ENCODE assay signal across 8 cellular contexts in genomic region chr18:47151457-47151856, GRCh38. TPM values are rescaled to one million over a fixed set of nuclear protein-coding genes. Genes with fewer than 3 reads are reported as not detected.
DNase-seq lines count a peak whose midpoint lies in the region; ATAC-seq, FAIRE-seq and TF ChIP-seq lines count a peak whose summit lies in the region.

No MANE protein-coding gene starts in this region.

- DNase-seq in D721Med (ENCODE audit: insufficient read length, low spot score) (no peak), MM.1S (no peak), HTR-8/SVneo (ENCODE audit: insufficient read length, low spot score) (no peak), DMS79 treated with DMSO at 0.1 percent for 48 hours (lab: John Stamatoyannopoulos, UW) (no peak), epidermal melanocyte (ENCODE audit: insufficient read length, low spot score) (no peak)
- no peak for DNase-seq in natural killer cell treated with Interleukin-12 subunit alpha and Interleukin-12 subunit beta and Interleukin-15 and Interleukin-18, amount 100 ng/mL, for 72 hours (ENCODE audit: low spot score)

- 0 out of 2 replicates have a peak, but pooled peaks cover 4% of the 10 kb centered on the region for H3K4me1 ChIP-seq in MM.1S (ENCODE audit: low read length)

- H3K4me1 Mint-ChIP-seq in brain = peaks cover 47% of the 10 kb centered on the region
- H3K4me1 Mint-ChIP-seq in natural killer cell treated with Interleukin-12 subunit alpha and Interleukin-12 subunit beta and Interleukin-15 and Interleukin-18, amount 100 ng/mL, for 72 hours (ENCODE audit: low read depth in 2 of 2) = peaks cover 30 to 34% of the 10 kb centered on the region in 2 donors

- H3K27ac Mint-ChIP-seq in brain = peak overlapping the region; percentile 99 to 100 (median 99)
- peak overlapping the region; percentile 97 to 99 for H3K27ac Mint-ChIP-seq in natural killer cell treated with Interleukin-12 subunit alpha and Interleukin-12 subunit beta and Interleukin-15 and Interleukin-18, amount 100 ng/mL, for 72 hours

- peak overlapping the region; percentile 96 to 99 (median 98) for H3K4me3 Mint-ChIP-seq in brain
- H3K4me3 Mint-ChIP-seq in natural killer cell treated with Interleukin-12 subunit alpha and Interleukin-12 subunit beta and Interleukin-15 and Interleukin-18, amount 100 ng/mL, for 72 hours = peak overlapping the region; percentile 97

- no peaks in the 10 kb centered on the region; the same call in 1 of the 2 replicates for H3K36me3 ChIP-seq in MM.1S (replicated peaks; ENCODE audit: insufficient read depth, low read length)

- H3K9ac ChIP-seq in MM.1S (ENCODE audit: low read length) = peak overlapping the region; percentile 81; the same call in 1 of the 2 replicates

- ATAC-seq in natural killer cell treated with Interleukin-12 subunit alpha and Interleukin-12 subunit beta and Interleukin-15 and Interleukin-18, amount 100 ng/mL, for 72 hours = no peak
- no peak for ATAC-seq in GM18873 (IDR thresholded peaks at IDR 0.05; ENCODE audit: low FRiP score, unreplicated experiment)

- H3K36me3 Mint-ChIP-seq in brain = peaks cover 11% of the 10 kb centered on the region
- H3K36me3 Mint-ChIP-seq in natural killer cell treated with Interleukin-12 subunit alpha and Interleukin-12 subunit beta and Interleukin-15 and Interleukin-18, amount 100 ng/mL, for 72 hours = peaks cover 6% of the 10 kb centered on the region

- no peaks in the 10 kb centered on the region for H3K9me3 ChIP-seq in MM.1S (replicated peaks; ENCODE audit: insufficient read depth, low read length)

- H3F3A ChIP-seq in MM.1S (ENCODE audit: insufficient read depth, low read length) = no peaks in the 10 kb centered on the region

- peak overlapping the region; percentile 96 for H3K4me2 ChIP-seq in MM.1S (ENCODE audit: low read depth, low read length)

- H3K27me3 ChIP-seq in MM.1S (replicated peaks; ENCODE audit: insufficient read depth, low read length) = no peaks in the 10 kb centered on the region

- FAIRE-seq in D721Med (lab: Jason Lieb, UNC) = peak; percentile 44
- no peak for FAIRE-seq in HTR-8/SVneo (lab: Jason Lieb, UNC)

- TF ChIP-seq CTCF in D721Med (IDR thresholded peaks at IDR 0.05; ENCODE audit: insufficient read depth, missing control alignments) (no peak), MM.1S (IDR thresholded peaks at IDR 0.05; ENCODE audit: low read length) (no peak), brain (conservative IDR thresholded peaks at IDR 0.05) (no peak)

- peaks cover 6% of the 10 kb centered on the region for H3K27me3 Mint-ChIP-seq in brain
- no peaks in the 10 kb centered on the region for H3K27me3 Mint-ChIP-seq in natural killer cell treated with Interleukin-12 subunit alpha and Interleukin-12 subunit beta and Interleukin-15 and Interleukin-18, amount 100 ng/mL, for 72 hours

- H4K20me1 ChIP-seq in MM.1S (ENCODE audit: insufficient read depth, low read length) = no peaks in the 10 kb centered on the region

- peak overlapping the region; percentile 95 for H3K4me3 ChIP-seq in MM.1S (ENCODE audit: low read length)

- H3K79me2 ChIP-seq in MM.1S (ENCODE audit: low read length) = peaks cover 34% of the 10 kb centered on the region

- H2AFZ ChIP-seq in MM.1S (ENCODE audit: low read length) = peak overlapping the region; percentile 99

- H3K27ac ChIP-seq in MM.1S (ENCODE audit: low read length) = peak overlapping the region; percentile 65; the same call in 1 of the 2 replicates

- peaks cover 0 to 4% (median 0%) of the 10 kb centered on the region in 5 experiments for H3K9me3 Mint-ChIP-seq in brain
- no peaks in the 10 kb centered on the region for H3K9me3 Mint-ChIP-seq in natural killer cell treated with Interleukin-12 subunit alpha and Interleukin-12 subunit beta and Interleukin-15 and Interleukin-18, amount 100 ng/mL, for 72 hours

- no peaks in the 10 kb centered on the region for H3K9me2 ChIP-seq in MM.1S (replicated peaks; ENCODE audit: insufficient read depth, low read length)

RNA-seq across cellular contexts. Expression of gene HDHD2, which starts 1.2 kb away (rescaled TPM):
- 40.2 TPM for polyA plus RNA-seq in brain (ENCODE audit: insufficient read depth, low read depth, low replicate concordance)
- 10 to 100 TPM; 27.7 to 27.8 TPM for total RNA-seq in natural killer cell treated with Interleukin-12 subunit alpha and Interleukin-12 subunit beta and Interleukin-15 and Interleukin-18, amount 100 ng/mL, for 72 hours

RNA-seq across cellular contexts. Expression of gene IER3IP1, which starts 24.7 kb away (rescaled TPM):
- polyA plus RNA-seq in brain (ENCODE audit: insufficient read depth, low read depth, low replicate concordance) = 9.6 TPM
- 10 to 100 TPM in 1 of 2 donors, 1 to 10 TPM in 1; 10.0 to 15.3 TPM for total RNA-seq in natural killer cell treated with Interleukin-12 subunit alpha and Interleukin-12 subunit beta and Interleukin-15 and Interleukin-18, amount 100 ng/mL, for 72 hours
